Comparison of ENCODE assay signal across 24 cellular contexts in the genomic region with DNA sequence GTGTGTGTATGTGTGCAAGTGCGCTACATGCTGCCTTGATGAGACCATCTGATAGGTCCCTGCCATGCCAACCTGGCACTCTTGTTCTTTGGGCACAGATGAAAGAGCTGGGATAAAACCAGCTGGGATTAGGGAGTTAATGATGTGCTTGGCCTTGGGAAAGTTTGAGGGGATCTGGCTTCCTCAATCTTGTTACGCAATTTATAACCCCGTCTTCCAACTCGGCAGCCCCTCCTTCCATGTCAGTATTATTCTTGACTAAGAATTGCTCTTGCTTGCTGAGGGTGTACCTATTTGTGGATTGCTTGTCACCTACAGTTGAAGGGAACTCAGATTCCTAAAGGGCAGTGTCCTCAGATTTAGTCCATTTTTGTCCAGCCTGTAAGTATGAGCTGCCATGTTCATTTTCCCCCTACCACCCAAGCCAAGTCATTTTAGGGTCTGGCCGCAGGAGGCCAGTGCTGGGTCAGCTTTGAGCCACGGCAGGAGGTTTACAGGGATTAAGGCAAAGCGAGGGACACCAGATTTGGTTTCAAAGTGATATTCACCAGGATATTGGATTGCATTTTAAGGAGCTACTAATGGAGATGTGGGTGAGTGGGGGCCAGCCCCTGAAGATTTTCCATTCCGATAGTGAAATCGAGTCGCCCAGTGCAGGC. TPM values are rescaled to one million over a fixed set of nuclear protein-coding genes. Genes with fewer than 3 reads are reported as not detected.
"Had no signal": no experiment of that assay in that cellular context is flagged by ENCODE, and none has a peak within 500 bp of the region (broad histone marks: within the 10 kb centered on the region; RNA-seq: fewer than 3 reads in every experiment).

No MANE protein-coding gene starts in this region.

- H3K4me1 ChIP-seq: foreskin keratinocyte, left lung, spleen had no signal

- H3K27ac Mint-ChIP-seq: activated naive CD8-positive, alpha-beta T cell treated with anti-CD3 and anti-CD28 coated beads, Interleukin-2, amount 50 U/mL, for 24 hours; activated T-cell treated with anti-CD3 and anti-CD28 coated beads, Interleukin-2, amount 50 U/mL, for 72 hours; naive thymus-derived CD8-positive, alpha-beta T cell; progenitor cell of endocrine pancreas; T-helper 1 cell treated with Interleukin-12 subunit alpha and Interleukin-12 subunit beta and Interleukin-4 antibody, amounts not matched to agents 30 μg/mL and 1 μg/mL, for 36 hours; type B pancreatic cell had no signal

- H3K9me3 Mint-ChIP-seq: activated naive CD8-positive, alpha-beta T cell treated with anti-CD3 and anti-CD28 coated beads, Interleukin-2, amount 50 U/mL, for 24 hours; activated T-cell treated with anti-CD3 and anti-CD28 coated beads, Interleukin-2, amount 50 U/mL, for 72 hours; brain; naive thymus-derived CD8-positive, alpha-beta T cell; T-helper 1 cell treated with Interleukin-12 subunit alpha and Interleukin-12 subunit beta and Interleukin-4 antibody, amounts not matched to agents 30 μg/mL and 1 μg/mL, for 36 hours had no signal

- H3K27ac ChIP-seq: foreskin keratinocyte, left lung, spleen, thoracic aorta had no signal

- H3K36me3 ChIP-seq: left lung, spleen, thoracic aorta had no signal

- ATAC-seq: activated naive CD8-positive, alpha-beta T cell treated with anti-CD3 and anti-CD28 coated beads, Interleukin-2, amount 50 U/mL, for 24 hours; activated T-cell treated with anti-CD3 and anti-CD28 coated beads, Interleukin-2, amount 50 U/mL, for 72 hours; foreskin keratinocyte; left lung; naive thymus-derived CD8-positive, alpha-beta T cell had no signal

- H3K4me1 Mint-ChIP-seq: activated naive CD8-positive, alpha-beta T cell treated with anti-CD3 and anti-CD28 coated beads, Interleukin-2, amount 50 U/mL, for 24 hours had no signal

- H3K4me3 ChIP-seq: left lung, spleen, thoracic aorta had no signal

- H3K9me3 ChIP-seq: left lung, spleen, thoracic aorta had no signal

- H3K4me3 Mint-ChIP-seq: activated naive CD8-positive, alpha-beta T cell treated with anti-CD3 and anti-CD28 coated beads, Interleukin-2, amount 50 U/mL, for 24 hours; activated T-cell treated with anti-CD3 and anti-CD28 coated beads, Interleukin-2, amount 50 U/mL, for 72 hours; brain; naive thymus-derived CD8-positive, alpha-beta T cell; T-helper 1 cell treated with Interleukin-12 subunit alpha and Interleukin-12 subunit beta and Interleukin-4 antibody, amounts not matched to agents 30 μg/mL and 1 μg/mL, for 36 hours; type B pancreatic cell had no signal

- H3K36me3 Mint-ChIP-seq: brain; naive thymus-derived CD8-positive, alpha-beta T cell; type B pancreatic cell had no signal

- DNase-seq: activated CD4-positive, alpha-beta T cell treated with anti-CD3 and anti-CD28 coated beads for 4 hours; activated CD4-positive, alpha-beta T cell treated with anti-CD3 and anti-CD28 coated beads, Interleukin-2, amount 50 U/mL, for 48 hours; activated CD4-positive, CD25-positive, alpha-beta regulatory T cell; activated gamma-delta T cell; activated naive CD4-positive, alpha-beta T cell treated with anti-CD3 and anti-CD28 coated beads, Interleukin-2, amount 50 U/mL, for 16 hours; activated naive CD8-positive, alpha-beta T cell treated with anti-CD3 and anti-CD28 coated beads, Interleukin-2, amount 50 U/mL, for 24 hours; activated T-cell treated with anti-CD3 and anti-CD28 coated beads, Interleukin-2, amount 50 U/mL, for 72 hours; anterior cingulate cortex; effector CD8-positive, alpha-beta T cell; erythroblast; foreskin keratinocyte; left lung; naive thymus-derived CD8-positive, alpha-beta T cell; retina; spleen; stimulated activated CD4-positive, alpha-beta T cell treated with anti-CD3 and anti-CD28 coated beads, Interleukin-4, amount 100 ng/mL, for 1 hour; stimulated activated naive CD4-positive, alpha-beta T cell treated with Interleukin-2 at 50 U/mL for 16 hours; T1000 had no signal

RNA-seq across cellular contexts. Expression of gene KCNMA1, which starts 34.1 kb away (rescaled TPM):
- total RNA-seq: lung microvascular endothelial cell; naive thymus-derived CD8-positive, alpha-beta T cell had no signal
- polyA plus RNA-seq: naive thymus-derived CD8-positive, alpha-beta T cell had no signal
